Comparison of ENCODE assay signal across 8 cellular contexts in genomic region chr1:16236495-16237342, GRCh38. TPM values are rescaled to one million over a fixed set of nuclear protein-coding genes. Genes with fewer than 3 reads are reported as not detected.
DNase-seq lines count a peak whose midpoint lies in the region; ATAC-seq and TF ChIP-seq lines count a peak whose summit lies in the region.

A gene with protein sequence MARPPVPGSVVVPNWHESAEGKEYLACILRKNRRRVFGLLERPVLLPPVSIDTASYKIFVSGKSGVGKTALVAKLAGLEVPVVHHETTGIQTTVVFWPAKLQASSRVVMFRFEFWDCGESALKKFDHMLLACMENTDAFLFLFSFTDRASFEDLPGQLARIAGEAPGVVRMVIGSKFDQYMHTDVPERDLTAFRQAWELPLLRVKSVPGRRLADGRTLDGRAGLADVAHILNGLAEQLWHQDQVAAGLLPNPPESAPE (minus strand): TSS chr1:16237183. CDS start chr1:16236742, 441 bp downstream.

- H3K4me1 Mint-ChIP-seq in activated CD8-positive, alpha-beta T cell treated with anti-CD3 and anti-CD28 coated beads, Interleukin-2, amount 10 ng/mL, durations not matched to agents 7 days and 5 days (ENCODE audit: low read depth), result peaks cover 34% of the 10 kb centered on the region

- H3K27me3 ChIP-seq in HL-60 (ENCODE audit: insufficient read depth, poor library complexity, severe bottlenecking), result no peaks in the 10 kb centered on the region

- CTCF ChIA-PET in activated CD8-positive, alpha-beta T cell treated with anti-CD3 and anti-CD28 coated beads, Interleukin-2, amount 10 ng/mL, durations not matched to agents 7 days and 5 days (lab: Charles Lee), result interaction anchor here (0.7 to 4.4 kb wide), 8 partner anchors 11 to 421 kb away, joined by 3 to 17 read pairs (median 4); partner anchors contain the start of gene FAM131C

- DNase-seq in CD1c-positive myeloid dendritic cell (ENCODE audit: extremely low spot score) (peak; percentile 97), HL-60 (ENCODE audit: low read depth in 1 of 2, low spot score in 1 of 2) (peak; percentile 84 to 93), NCI-H82 treated with DMSO at 0.1 percent for 48 hours (lab: John Stamatoyannopoulos, UW; ENCODE audit: unreplicated experiment) (peak; percentile 86), medulla oblongata (ENCODE audit: extremely low spot score) (peak; percentile 79)
- peak; percentile 98 for DNase-seq in activated CD8-positive, alpha-beta T cell treated with anti-CD3 and anti-CD28 coated beads, Interleukin-2, amount 10 ng/mL, durations not matched to agents 7 days and 5 days
- peak; percentile 93 for DNase-seq in effector CD4-positive, alpha-beta T cell
- peak; percentile 93 for DNase-seq in stimulated activated CD8-positive, alpha-beta memory T cell treated with anti-CD3 and anti-CD28 coated beads, Interleukin-12 subunit alpha, Interleukin-12 subunit beta, amount 100 ng/mL, for 1 hour (ENCODE audit: low read depth)

- no peaks in the 10 kb centered on the region for H3K27me3 Mint-ChIP-seq in activated CD8-positive, alpha-beta T cell treated with anti-CD3 and anti-CD28 coated beads, Interleukin-2, amount 10 ng/mL, durations not matched to agents 7 days and 5 days (ENCODE audit: low read depth)

- H3K4me3 Mint-ChIP-seq in activated CD8-positive, alpha-beta T cell treated with anti-CD3 and anti-CD28 coated beads, Interleukin-2, amount 10 ng/mL, durations not matched to agents 7 days and 5 days, result peak within 1 kb of the TSS; percentile 84

- peak within 1 kb of the TSS; percentile 87 for H3K27ac Mint-ChIP-seq in activated CD8-positive, alpha-beta T cell treated with anti-CD3 and anti-CD28 coated beads, Interleukin-2, amount 10 ng/mL, durations not matched to agents 7 days and 5 days

- H3K27ac ChIP-seq in HL-60 (replicated peaks), result peak within 1 kb of the TSS; percentile 58

- no peaks in the 10 kb centered on the region for H3K36me3 Mint-ChIP-seq in activated CD8-positive, alpha-beta T cell treated with anti-CD3 and anti-CD28 coated beads, Interleukin-2, amount 10 ng/mL, durations not matched to agents 7 days and 5 days (ENCODE audit: low read depth)

- no peak for TF ChIP-seq CTCF in HL-60 (IDR thresholded peaks at IDR 0.05; ENCODE audit: insufficient read depth, low read length)

- ATAC-seq in GM19455 (IDR thresholded peaks at IDR 0.05; ENCODE audit: unreplicated experiment), result peak; percentile 85
- peak; percentile 89 for ATAC-seq in activated CD8-positive, alpha-beta T cell treated with anti-CD3 and anti-CD28 coated beads, Interleukin-2, amount 10 ng/mL, durations not matched to agents 7 days and 5 days

- POLR2A ChIA-PET in activated CD8-positive, alpha-beta T cell treated with anti-CD3 and anti-CD28 coated beads, Interleukin-2, amount 10 ng/mL, durations not matched to agents 7 days and 5 days (lab: Charles Lee), result interaction anchor here (0.8 to 3.4 kb wide), 3 partner anchors 19 to 277 kb away, joined by 3 to 16 read pairs (median 3); no protein-coding TSS in a partner anchor

- no peaks in the 10 kb centered on the region for H3K9me3 Mint-ChIP-seq in activated CD8-positive, alpha-beta T cell treated with anti-CD3 and anti-CD28 coated beads, Interleukin-2, amount 10 ng/mL, durations not matched to agents 7 days and 5 days (ENCODE audit: insufficient read depth)

- peak within 1 kb of the TSS; percentile 68 for H3K4me3 ChIP-seq in HL-60 (replicated peaks; ENCODE audit: insufficient read depth, low read length)

RNA-seq across cellular contexts. Expression of the gene that starts here (rescaled TPM):
- total RNA-seq in activated CD8-positive, alpha-beta T cell treated with anti-CD3 and anti-CD28 coated beads, Interleukin-2, amount 10 ng/mL, durations not matched to agents 7 days and 5 days, result 1 to 10 TPM; 5.1 to 6.1 TPM

Comparison
In these comparisons a context has a peak if more than half of its experiments do, and no peak if none do; other contexts are left out.
1. Peak in every context shown above with its lines: DNase-seq, ATAC-seq, H3K4me3 ChIP-seq and H3K27ac ChIP-seq.